Comparison of ENCODE assay signal across 19 cellular contexts in the genomic region with DNA sequence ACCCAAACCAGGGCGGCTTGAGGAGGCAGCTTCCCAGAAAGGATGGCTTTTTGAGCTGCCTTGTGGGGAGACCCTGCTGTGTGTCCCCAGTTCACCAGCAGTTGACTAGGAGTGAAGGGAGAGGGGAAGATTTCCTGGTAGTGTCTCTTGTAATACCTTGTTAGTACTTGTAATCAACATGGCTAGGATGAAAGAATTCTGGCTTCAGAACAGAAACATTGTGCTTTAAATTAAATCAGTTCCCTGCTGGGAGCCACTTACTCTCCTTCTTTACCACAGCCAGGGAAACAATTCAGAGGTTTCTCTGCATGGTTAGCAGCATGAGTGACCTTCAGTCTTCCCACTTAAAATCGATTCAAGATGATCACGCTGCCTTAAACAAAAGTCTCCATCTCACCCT.
DNase-seq lines count a peak whose midpoint lies in the region; ATAC-seq and TF ChIP-seq lines count a peak whose summit lies in the region.
"Had no signal": no experiment of that assay in that cellular context is flagged by ENCODE, and none has a peak within 500 bp of the region (broad histone marks: within the 10 kb centered on the region; RNA-seq: fewer than 3 reads in every experiment).

No MANE protein-coding gene starts in this region.

- H3K4me3 ChIP-seq in NT2/D1 (ENCODE audit: insufficient read length, low read depth) (no peak overlapping the region), smooth muscle cell (no peak overlapping the region)
- H3K4me3 ChIP-seq: esophagus squamous epithelium, tibial nerve had no signal

- H3K9ac ChIP-seq in NT2/D1 (ENCODE audit: insufficient read length, low read depth): no peak overlapping the region
- H3K9ac ChIP-seq in smooth muscle cell (ENCODE audit: low read depth): no peak overlapping the region

- H3K27me3 ChIP-seq in NT2/D1 (ENCODE audit: insufficient read depth, insufficient read length) (peaks cover 54% of the 10 kb centered on the region), smooth muscle cell (ENCODE audit: low read depth) (no peaks in the 10 kb centered on the region)
- H3K27me3 ChIP-seq: esophagus squamous epithelium, tibial nerve had no signal

- H3K4me2 ChIP-seq in smooth muscle cell: no peak overlapping the region

- H2AFZ ChIP-seq in smooth muscle cell (ENCODE audit: low read depth): peak overlapping the region; percentile 0

- WGBS in smooth muscle cell (ENCODE audit: low lambda C conversion rate): 44% methylated on average over 3 of the region's 3 CpGs

- no peaks in the 10 kb centered on the region for H3K79me2 ChIP-seq in smooth muscle cell (ENCODE audit: low read depth)

- H3K4me1 ChIP-seq in NT2/D1 (ENCODE audit: insufficient read depth, insufficient read length) (no peaks in the 10 kb centered on the region), smooth muscle cell (ENCODE audit: low read depth) (peaks cover 6% of the 10 kb centered on the region)
- H3K4me1 ChIP-seq: esophagus squamous epithelium, tibial nerve had no signal

- H3K36me3 ChIP-seq in NT2/D1 (ENCODE audit: insufficient read depth, insufficient read length, low read length): no peaks in the 10 kb centered on the region
- no peaks in the 10 kb centered on the region for H3K36me3 ChIP-seq in smooth muscle cell (ENCODE audit: low read depth)
- H3K36me3 ChIP-seq: esophagus squamous epithelium, tibial nerve had no signal

- no peak overlapping the region for H3K27ac ChIP-seq in smooth muscle cell (ENCODE audit: low read depth)
- H3K27ac ChIP-seq: esophagus squamous epithelium, tibial nerve had no signal

- no peak for TF ChIP-seq CTCF in smooth muscle cell (IDR thresholded peaks at IDR 0.05; ENCODE audit: borderline replicate concordance, insufficient read depth, poor library complexity, severe bottlenecking)

- intact Hi-C loops in posterior cingulate gyrus (cut with DNase I): no loop called here

- H4K20me1 ChIP-seq in smooth muscle cell (ENCODE audit: low read depth): no peaks in the 10 kb centered on the region

- H3K9me3 ChIP-seq in NT2/D1 (ENCODE audit: insufficient read depth, low read length) (peaks cover 17% of the 10 kb centered on the region; the same call in 1 of the 2 replicates), smooth muscle cell (replicated peaks; ENCODE audit: low read depth) (no peaks in the 10 kb centered on the region)
- H3K9me3 ChIP-seq: esophagus squamous epithelium, tibial nerve had no signal

- no peaks in the 10 kb centered on the region for H3F3A ChIP-seq in smooth muscle cell (ENCODE audit: low read depth)

- ATAC-seq in HG02763 (IDR thresholded peaks at IDR 0.05; ENCODE audit: unreplicated experiment): no peak
- ATAC-seq: HepG2; left ventricle myocardium superior; stimulated activated naive CD8-positive, alpha-beta T cell treated with anti-CD3 and anti-CD28 coated beads, Interleukin-15, Interleukin-2, amounts not matched to agents 100 U/mL and 50 U/mL, for 24 hours had no signal

- DNase-seq in NCI-H1092 treated with DMSO at 0.1 percent for 48 hours (lab: John Stamatoyannopoulos, UW) (peak; percentile 3), NCI-H1092 (lab: John Stamatoyannopoulos, UW) (no peak), NT2/D1 (ENCODE audit: low read depth, low spot score) (peak; percentile 28), iPS DF 4.7 (ENCODE audit: extremely low read depth, low spot score) (peak; percentile 46), smooth muscle cell (lab: John Stamatoyannopoulos, UW; ENCODE audit: unreplicated experiment) (no peak), NCI-H82 (lab: John Stamatoyannopoulos, UW) (no peak), posterior cingulate gyrus (no peak)
- DNase-seq: 8988T; activated CD4-positive, alpha-beta T cell treated with anti-CD3 and anti-CD28 coated beads for 48 hours; caudate nucleus; effector CD8-positive, alpha-beta T cell; esophagus squamous epithelium; left ventricle myocardium superior; NCI-H1436; occipital lobe; stimulated activated naive CD8-positive, alpha-beta T cell treated with anti-CD3 and anti-CD28 coated beads, Interleukin-15, Interleukin-2, amounts not matched to agents 100 U/mL and 50 U/mL, for 24 hours had no signal

Comparison
In these comparisons a context has a peak if more than half of its experiments do, and no peak if none do; other contexts are left out.
1. DNase-seq: peak in NCI-H1092 treated with DMSO at 0.1 percent for 48 hours (single experiment), NT2/D1 (single experiment) and iPS DF 4.7 (single experiment); none in NCI-H1092 (single experiment), smooth muscle cell (single experiment), NCI-H82 (single experiment) and posterior cingulate gyrus (0 of 10).